8 cellular contexts compared by ENCODE assay signal in genomic region chr3:124688580-124689454, GRCh38. TPM values are rescaled to one million over a fixed set of nuclear protein-coding genes. Genes with fewer than 3 reads are reported as not detected.
DNase-seq lines count a peak whose midpoint lies in the region; ATAC-seq and TF ChIP-seq lines count a peak whose summit lies in the region.

No MANE protein-coding gene starts in this region.

- BruUV-seq in PC-3 (replicated peaks; lab: Mats Ljungman, UMichigan): no TSS peak

- peak overlapping the region; percentile 68 for H2AFZ ChIP-seq in PC-3 (ENCODE audit: low read length)

- H3K9me3 Mint-ChIP-seq in nephron progenitor cell: no peaks in the 10 kb centered on the region

- no peaks in the 10 kb centered on the region for H3K27me3 ChIP-seq in PC-3 (ENCODE audit: low read length)

- H3K9ac ChIP-seq in PC-3 (ENCODE audit: low read length): no peak overlapping the region

- peak; percentile 82 for TF ChIP-seq CTCF in PC-3 (conservative IDR thresholded peaks at IDR 0.05; ENCODE audit: low read depth, low read length)
- TF ChIP-seq CTCF in nephron progenitor cell (IDR thresholded peaks at IDR 0.05): peak; percentile 82

- H3K4me2 ChIP-seq in PC-3 (ENCODE audit: low read length): peak overlapping the region; percentile 42

- ATAC-seq in PC-3: peak; percentile 94
- no peak for ATAC-seq in GM18858 (IDR thresholded peaks at IDR 0.05; ENCODE audit: unreplicated experiment)

- H3K27me3 Mint-ChIP-seq in nephron progenitor cell (ENCODE audit: low read depth, poor library complexity): peaks cover 10% of the 10 kb centered on the region

- no peak overlapping the region for H3K27ac ChIP-seq in PC-3 (ENCODE audit: low read length)

- no peaks in the 10 kb centered on the region for H4K20me1 ChIP-seq in PC-3 (ENCODE audit: low read length)

- no peaks in the 10 kb centered on the region for H3K36me3 Mint-ChIP-seq in nephron progenitor cell (ENCODE audit: low read depth)

- intact Hi-C loops in PC-3 (cut with micrococcal nuclease): loop anchor here (1.0 kb wide), 1 partner anchor 124 kb away; no protein-coding TSS in a partner anchor

- no peak overlapping the region for H3K4me3 Mint-ChIP-seq in nephron progenitor cell

- no peak overlapping the region for H3K27ac Mint-ChIP-seq in nephron progenitor cell

- H3K4me1 ChIP-seq in PC-3 (ENCODE audit: insufficient read depth, low read length): peaks cover 14% of the 10 kb centered on the region

- no peak overlapping the region for H3K4me3 ChIP-seq in PC-3 (ENCODE audit: low read length)

- H3K9me2 ChIP-seq in PC-3 (replicated peaks; ENCODE audit: low read length): no peaks in the 10 kb centered on the region

- no peaks in the 10 kb centered on the region for H3F3A ChIP-seq in PC-3 (ENCODE audit: low read length, unreplicated experiment)

- H3K79me2 ChIP-seq in PC-3 (ENCODE audit: low read length): no peaks in the 10 kb centered on the region

- DNase-seq in ELR (ENCODE audit: low read depth) (peak; percentile 79), HUDEP-2 (lab: John Stamatoyannopoulos, UW; ENCODE audit: unreplicated experiment in 76 of 76) (peak in 61 of 76 experiments; percentile 5 to 76 (median 41)), PC-3 (peak; percentile 80), fibroblast of gingiva (ENCODE audit: low read depth) (peak; percentile 60), nephron progenitor cell (peak; percentile 80)
- peak; percentile 64 for DNase-seq in activated T-cell treated with anti-CD3 and anti-CD28 coated beads, Interleukin-2, amount 50 U/mL, for 1 hour
- DNase-seq in stimulated activated naive CD4-positive, alpha-beta T cell treated with Interleukin-2 at 50 U/mL for 16 hours (lab: John Stamatoyannopoulos, UW): peak; percentile 58

- H3K36me3 ChIP-seq in PC-3 (ENCODE audit: low read depth, low read length): no peaks in the 10 kb centered on the region

- CTCF ChIA-PET in PC-3 (lab: Charles Lee): interaction anchor here (1.6 kb wide), 1 partner anchor 124 kb away, joined by 5 read pairs; no protein-coding TSS in a partner anchor

- POLR2A ChIA-PET in PC-3 (lab: Charles Lee; ENCODE audit: unreplicated experiment): no interaction called here

- H3K9me3 ChIP-seq in PC-3 (ENCODE audit: low read length): no peaks in the 10 kb centered on the region

- H3K4me1 Mint-ChIP-seq in nephron progenitor cell: peaks cover 9% of the 10 kb centered on the region

RNA-seq across cellular contexts. Expression of gene UMPS, which starts 41.4 kb away (rescaled TPM):
- 38.4 and 63.5 TPM in 2 replicates for total RNA-seq in PC-3 (2014; rRNA removed)
